In the genomic region with DNA sequence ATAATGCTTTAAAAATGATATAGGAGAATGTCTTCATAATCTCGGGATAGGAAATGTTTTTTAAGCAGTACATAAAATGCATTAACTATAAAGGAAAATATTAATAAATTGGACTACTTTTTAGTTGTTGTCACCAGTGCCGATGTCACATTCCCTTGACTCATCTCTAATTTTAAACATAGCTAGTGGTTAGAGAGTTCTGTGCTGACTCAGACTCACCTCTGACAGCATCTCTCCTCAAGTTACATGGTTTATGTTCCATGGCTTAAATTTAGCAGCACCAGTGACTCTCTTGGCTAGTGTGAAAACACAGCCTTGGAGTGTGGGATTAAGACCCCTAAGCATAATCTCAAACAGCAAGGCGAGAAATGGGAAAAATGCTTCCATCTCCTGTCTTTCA, we compare ENCODE assay signal across 15 cellular contexts.
DNase-seq lines count a peak whose midpoint lies in the region; ATAC-seq and TF ChIP-seq lines count a peak whose summit lies in the region.
"Had no signal": no experiment of that assay in that cellular context is flagged by ENCODE, and none has a peak within 500 bp of the region (broad histone marks: within the 10 kb centered on the region; RNA-seq: fewer than 3 reads in every experiment).

No MANE protein-coding gene starts in this region.

- H3K4me3 ChIP-seq in MM.1S (ENCODE audit: low read length) (no peak overlapping the region), psoas muscle (peak overlapping the region; percentile 9)

- no peaks in the 10 kb centered on the region for H3K79me2 ChIP-seq in MM.1S (ENCODE audit: low read length)

- intact Hi-C loops in psoas muscle (cut with DNase I): no loop called here
- intact Hi-C loops in activated CD4-positive, alpha-beta T cell treated with anti-CD3 and anti-CD28 coated beads, Interleukin-2, amount 10 ng/mL, durations not matched to agents 24 days and 14 days (cut with micrococcal nuclease): no loop called here

- H3K27me3 Mint-ChIP-seq in activated CD4-positive, alpha-beta T cell treated with anti-CD3 and anti-CD28 coated beads, Interleukin-2, amount 10 ng/mL, durations not matched to agents 24 days and 14 days: no peaks in the 10 kb centered on the region
- H3K27me3 Mint-ChIP-seq: CD4-positive, alpha-beta T cell had no signal

- no peaks in the 10 kb centered on the region for H3K36me3 ChIP-seq in MM.1S (replicated peaks; ENCODE audit: insufficient read depth, low read length)
- no peaks in the 10 kb centered on the region for H3K36me3 ChIP-seq in psoas muscle (ENCODE audit: insufficient read depth in 1 of 2, low read depth in 1 of 2)

- peak; percentile 57 for DNase-seq in ELR (ENCODE audit: low read depth)
- DNase-seq in MM.1S: peak; percentile 33
- DNase-seq in fibroblast of peridontal ligament (ENCODE audit: extremely low read depth): peak; percentile 50
- DNase-seq in psoas muscle: no peak
- no peak for DNase-seq in SHP77 (lab: John Stamatoyannopoulos, UW)
- no peak for DNase-seq in activated CD4-positive, alpha-beta T cell treated with anti-CD3 and anti-CD28 coated beads, Interleukin-2, amount 10 ng/mL, durations not matched to agents 24 days and 14 days
- DNase-seq: CD4-positive, alpha-beta T cell; natural killer cell; NCI-H2029 treated with DMSO at 0.1 percent for 48 hours; NK-92 treated with Interleukin-12 subunit alpha and Interleukin-12 subunit beta, amount 100 ng/mL, for 24 hours; small intestine had no signal

- no peak overlapping the region for H3K27ac Mint-ChIP-seq in activated CD4-positive, alpha-beta T cell treated with anti-CD3 and anti-CD28 coated beads, Interleukin-2, amount 10 ng/mL, durations not matched to agents 24 days and 14 days
- H3K27ac Mint-ChIP-seq: CD4-positive, alpha-beta T cell; natural killer cell had no signal

- peak overlapping the region; percentile 10; the same call in 1 of the 2 replicates for H3K4me2 ChIP-seq in MM.1S (ENCODE audit: low read depth, low read length)
- H3K4me2 ChIP-seq: KMS-11 had no signal

- H3K9me3 ChIP-seq in MM.1S (replicated peaks; ENCODE audit: insufficient read depth, low read length) (no peaks in the 10 kb centered on the region), psoas muscle (no peaks in the 10 kb centered on the region)

- no peaks in the 10 kb centered on the region for H3K4me1 Mint-ChIP-seq in activated CD4-positive, alpha-beta T cell treated with anti-CD3 and anti-CD28 coated beads, Interleukin-2, amount 10 ng/mL, durations not matched to agents 24 days and 14 days
- H3K4me1 Mint-ChIP-seq: natural killer cell had no signal

- H3K4me1 ChIP-seq in MM.1S (ENCODE audit: low read length) (peaks cover 3% of the 10 kb centered on the region; the same call in 1 of the 2 replicates), psoas muscle (peaks cover 13% of the 10 kb centered on the region)

- no peaks in the 10 kb centered on the region for H3K9me3 Mint-ChIP-seq in activated CD4-positive, alpha-beta T cell treated with anti-CD3 and anti-CD28 coated beads, Interleukin-2, amount 10 ng/mL, durations not matched to agents 24 days and 14 days

- 34 to 62% (median 44%) methylated on average over 3 of the region's 3 CpGs for WGBS in psoas muscle, 3 donors

- TF ChIP-seq CTCF in MM.1S (IDR thresholded peaks at IDR 0.05; ENCODE audit: low read length) (no peak), psoas muscle (IDR thresholded peaks at IDR 0.05) (no peak)

- H3K27me3 ChIP-seq in MM.1S (replicated peaks; ENCODE audit: insufficient read depth, low read length): no peaks in the 10 kb centered on the region
- H3K27me3 ChIP-seq in psoas muscle (ENCODE audit: insufficient read depth in 3 of 3, low read length in 2 of 3): no peaks in the 10 kb centered on the region

- no peaks in the 10 kb centered on the region for H3K36me3 Mint-ChIP-seq in activated CD4-positive, alpha-beta T cell treated with anti-CD3 and anti-CD28 coated beads, Interleukin-2, amount 10 ng/mL, durations not matched to agents 24 days and 14 days (ENCODE audit: low read depth)
- H3K36me3 Mint-ChIP-seq: natural killer cell had no signal

- H2AFZ ChIP-seq in MM.1S (ENCODE audit: low read length): no peak overlapping the region

- no peaks in the 10 kb centered on the region for H4K20me1 ChIP-seq in MM.1S (ENCODE audit: insufficient read depth, low read length)

- peak; percentile 99 to 100 (median 100) for ATAC-seq in psoas muscle
- no peak for ATAC-seq in HG03460 (IDR thresholded peaks at IDR 0.05; ENCODE audit: unreplicated experiment)
- ATAC-seq in GM21737 (IDR thresholded peaks at IDR 0.05; ENCODE audit: unreplicated experiment): no peak
- ATAC-seq: left lobe of liver, natural killer cell had no signal

- no peak overlapping the region for H3K4me3 Mint-ChIP-seq in activated CD4-positive, alpha-beta T cell treated with anti-CD3 and anti-CD28 coated beads, Interleukin-2, amount 10 ng/mL, durations not matched to agents 24 days and 14 days
- H3K4me3 Mint-ChIP-seq: CD4-positive, alpha-beta T cell; natural killer cell had no signal

- H3F3A ChIP-seq in MM.1S (ENCODE audit: insufficient read depth, low read length): no peaks in the 10 kb centered on the region

- H3K9me2 ChIP-seq in MM.1S (replicated peaks; ENCODE audit: insufficient read depth, low read length): no peaks in the 10 kb centered on the region

- no peak overlapping the region for H3K9ac ChIP-seq in MM.1S (ENCODE audit: low read length)
- H3K9ac ChIP-seq: KMS-11 had no signal

- no peak overlapping the region for H3K27ac ChIP-seq in MM.1S (ENCODE audit: low read length)
- peak overlapping the region; percentile 87 for H3K27ac ChIP-seq in psoas muscle
- H3K27ac ChIP-seq: KMS-11 had no signal

Comparison
In these comparisons a context has a peak if more than half of its experiments do, and no peak if none do; other contexts are left out.
1. DNase-seq: peak in ELR (single experiment), MM.1S (single experiment) and fibroblast of peridontal ligament (single experiment); none in psoas muscle (0 of 2), SHP77 (0 of 2) and activated CD4-positive, alpha-beta T cell treated with anti-CD3 and anti-CD28 coated beads, Interleukin-2, amount 10 ng/mL, durations not matched to agents 24 days and 14 days (single experiment).
2. ATAC-seq: peak in psoas muscle (4 of 4); none in HG03460 (single experiment) and GM21737 (single experiment).